Comparison of ENCODE assay signal across 10 cellular contexts in the genomic region with DNA sequence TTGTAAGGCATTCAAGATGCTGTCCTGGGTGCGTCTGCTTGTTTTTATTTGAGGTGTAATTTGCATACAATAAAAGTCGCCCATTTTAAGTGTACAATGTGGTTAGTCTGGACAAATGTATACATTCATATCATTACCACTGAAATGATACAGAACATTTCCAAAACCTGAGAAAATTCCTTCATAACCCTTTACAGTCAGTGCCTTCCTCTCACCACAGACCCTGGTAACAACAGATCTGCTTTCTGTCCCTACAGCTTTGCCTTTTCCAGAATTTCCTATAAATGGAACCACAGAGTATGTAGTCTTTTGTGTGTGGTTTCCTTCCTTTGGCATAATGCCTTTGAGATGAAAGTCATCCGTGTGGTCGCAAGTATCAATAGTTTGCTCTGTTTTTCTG. TPM values are rescaled to one million over a fixed set of nuclear protein-coding genes. Genes with fewer than 3 reads are reported as not detected.
DNase-seq lines count a peak whose midpoint lies in the region; ATAC-seq and TF ChIP-seq lines count a peak whose summit lies in the region.
"Had no signal": no experiment of that assay in that cellular context is flagged by ENCODE, and none has a peak within 500 bp of the region (broad histone marks: within the 10 kb centered on the region; RNA-seq: fewer than 3 reads in every experiment).

No MANE protein-coding gene starts in this region.

- no peak overlapping the region for H3K9ac ChIP-seq in BLaER1

- peaks cover 9 to 26% (median 17%) of the 10 kb centered on the region in 3 donors for H3K4me1 Mint-ChIP-seq in CD8-positive, alpha-beta memory T cell
- H3K4me1 Mint-ChIP-seq in activated naive CD8-positive, alpha-beta T cell treated with anti-CD3 and anti-CD28 coated beads, Interleukin-2, amount 50 U/mL, for 24 hours = peaks cover 17% of the 10 kb centered on the region
- H3K4me1 Mint-ChIP-seq in mesothelial cell of epicardium (peaks cover 6% of the 10 kb centered on the region), Caco-2 (ENCODE audit: low read depth, unreplicated experiment) (peaks cover 16% of the 10 kb centered on the region)
- H3K4me1 Mint-ChIP-seq: WTC11 had no signal

- H3K4me1 ChIP-seq in BLaER1 (peaks cover 34% of the 10 kb centered on the region), testis (no peaks in the 10 kb centered on the region), Caco-2 (peaks cover 14% of the 10 kb centered on the region)
- H3K4me1 ChIP-seq in CD8-positive, alpha-beta memory T cell (ENCODE audit: insufficient read depth, low read length) = no peaks in the 10 kb centered on the region

- no peaks in the 10 kb centered on the region for H3K9me3 ChIP-seq in BLaER1
- H3K9me3 ChIP-seq in CD8-positive, alpha-beta memory T cell (ENCODE audit: low read length) = no peaks in the 10 kb centered on the region
- H3K9me3 ChIP-seq in testis = no peaks in the 10 kb centered on the region
- no peaks in the 10 kb centered on the region for H3K9me3 ChIP-seq in Caco-2
- H3K9me3 ChIP-seq: HAP-1 had no signal

- TF ChIP-seq POLR2A in testis (IDR thresholded peaks at IDR 0.05) = no peak

- DNase-seq in CD8-positive, alpha-beta memory T cell = no peak
- no peak for DNase-seq in activated naive CD8-positive, alpha-beta T cell treated with anti-CD3 and anti-CD28 coated beads, Interleukin-2, amount 50 U/mL, for 24 hours
- DNase-seq in mesothelial cell of epicardium (ENCODE audit: low spot score in 2 of 2, unreplicated experiment in 2 of 2) = no peak
- DNase-seq in testis = no peak
- DNase-seq in Caco-2 = no peak
- no peak for DNase-seq in inferior parietal cortex (ENCODE audit: extremely low spot score)
- DNase-seq: activated CD8-positive, alpha-beta memory T cell treated with anti-CD3 and anti-CD28 coated beads, Interleukin-2, amount 50 U/mL, for 4 hours had no signal

- CTCF ChIA-PET in CD8-positive, alpha-beta memory T cell (lab: Charles Lee) = no interaction called here
- CTCF ChIA-PET in Caco-2 (lab: Charles Lee) = no interaction called here

- peak overlapping the region in 6 of 8 donors; percentile 8 to 55 (median 29) for H3K27ac Mint-ChIP-seq in CD8-positive, alpha-beta memory T cell
- H3K27ac Mint-ChIP-seq in activated naive CD8-positive, alpha-beta T cell treated with anti-CD3 and anti-CD28 coated beads, Interleukin-2, amount 50 U/mL, for 24 hours = peak overlapping the region; percentile 2
- peak overlapping the region; percentile 44 for H3K27ac Mint-ChIP-seq in mesothelial cell of epicardium
- H3K27ac Mint-ChIP-seq in Caco-2 (ENCODE audit: unreplicated experiment) = no peak overlapping the region
- H3K27ac Mint-ChIP-seq: WTC11 had no signal

- no peak for ATAC-seq in activated naive CD8-positive, alpha-beta T cell treated with anti-CD3 and anti-CD28 coated beads, Interleukin-2, amount 50 U/mL, for 24 hours
- ATAC-seq: WTC11 had no signal

- H3K4me3 Mint-ChIP-seq in CD8-positive, alpha-beta memory T cell = no peak overlapping the region
- no peak overlapping the region for H3K4me3 Mint-ChIP-seq in activated naive CD8-positive, alpha-beta T cell treated with anti-CD3 and anti-CD28 coated beads, Interleukin-2, amount 50 U/mL, for 24 hours
- H3K4me3 Mint-ChIP-seq in mesothelial cell of epicardium (no peak overlapping the region), Caco-2 (ENCODE audit: unreplicated experiment) (no peak overlapping the region)
- H3K4me3 Mint-ChIP-seq: WTC11 had no signal

- POLR2A ChIA-PET in CD8-positive, alpha-beta memory T cell (lab: Charles Lee) = no interaction called here
- POLR2A ChIA-PET in Caco-2 (lab: Charles Lee) = interaction anchor here (0.5 kb wide), 1 partner anchor 74 kb away, joined by 3 read pairs; no protein-coding TSS in a partner anchor

- H3K27me3 Mint-ChIP-seq in CD8-positive, alpha-beta memory T cell = peaks cover 0 to 1% of the 10 kb centered on the region in 2 donors
- H3K27me3 Mint-ChIP-seq in activated naive CD8-positive, alpha-beta T cell treated with anti-CD3 and anti-CD28 coated beads, Interleukin-2, amount 50 U/mL, for 24 hours = no peaks in the 10 kb centered on the region
- no peaks in the 10 kb centered on the region for H3K27me3 Mint-ChIP-seq in mesothelial cell of epicardium (ENCODE audit: low read depth)
- H3K27me3 Mint-ChIP-seq in Caco-2 (ENCODE audit: insufficient read depth, unreplicated experiment) = no peaks in the 10 kb centered on the region

- H3K9me3 Mint-ChIP-seq in CD8-positive, alpha-beta memory T cell = no peaks in the 10 kb centered on the region
- H3K9me3 Mint-ChIP-seq in activated naive CD8-positive, alpha-beta T cell treated with anti-CD3 and anti-CD28 coated beads, Interleukin-2, amount 50 U/mL, for 24 hours = no peaks in the 10 kb centered on the region
- no peaks in the 10 kb centered on the region for H3K9me3 Mint-ChIP-seq in mesothelial cell of epicardium
- no peaks in the 10 kb centered on the region for H3K9me3 Mint-ChIP-seq in Caco-2 (ENCODE audit: unreplicated experiment)
- H3K9me3 Mint-ChIP-seq: WTC11 had no signal

- BruUV-seq in Caco-2 (replicated peaks; lab: Mats Ljungman, UMichigan) = no TSS peak

- H3K36me3 ChIP-seq in BLaER1 (peaks cover 46% of the 10 kb centered on the region), testis (ENCODE audit: low read depth, missing control alignments) (no peaks in the 10 kb centered on the region), Caco-2 (ENCODE audit: control insufficient read depth, insufficient read depth, low read length) (no peaks in the 10 kb centered on the region; the same call in 1 of the 2 replicates)
- peaks cover 20% of the 10 kb centered on the region for H3K36me3 ChIP-seq in CD8-positive, alpha-beta memory T cell (ENCODE audit: insufficient read depth, low read length)

- WGBS in testis, 2 donors = 90 to 92% methylated on average over 4 of the region's 4 CpGs

- H3K4me2 ChIP-seq in BLaER1 = peak overlapping the region; percentile 43

- H3K27ac ChIP-seq in BLaER1 (no peak overlapping the region), testis (no peak overlapping the region)
- no peak overlapping the region for H3K27ac ChIP-seq in CD8-positive, alpha-beta memory T cell (ENCODE audit: low read depth, low read length)

- no peaks in the 10 kb centered on the region for H3K27me3 ChIP-seq in BLaER1
- no peaks in the 10 kb centered on the region for H3K27me3 ChIP-seq in CD8-positive, alpha-beta memory T cell (ENCODE audit: insufficient read depth, low read length, poor library complexity, severe bottlenecking)
- H3K27me3 ChIP-seq in testis = no peaks in the 10 kb centered on the region
- no peaks in the 10 kb centered on the region for H3K27me3 ChIP-seq in Caco-2 (replicated peaks; ENCODE audit: control insufficient read depth, insufficient read depth, low read length)

- intact Hi-C loops in testis (cut with DNase I; ENCODE audit: low total_unique reads) = no loop called here
- intact Hi-C loops in Caco-2 (cut with micrococcal nuclease; ENCODE audit: unreplicated experiment) = loop anchor here (2.0 kb wide), 1 partner anchor 46 kb away; the partner anchor contains the start of gene NFU1

- TF ChIP-seq CTCF in mesothelial cell of epicardium (IDR thresholded peaks at IDR 0.05; ENCODE audit: unreplicated experiment) (no peak), testis (IDR thresholded peaks at IDR 0.05) (no peak), Caco-2 (IDR thresholded peaks at IDR 0.05; ENCODE audit: insufficient read depth in 1 of 2, low read depth in 1 of 2, low read length in 1 of 2, severe bottlenecking in 1 of 2, unreplicated experiment in 1 of 2) (no peak)

- H3K36me3 Mint-ChIP-seq in CD8-positive, alpha-beta memory T cell = peaks cover 4 to 79% (median 22%) of the 10 kb centered on the region in 3 donors
- H3K36me3 Mint-ChIP-seq in activated naive CD8-positive, alpha-beta T cell treated with anti-CD3 and anti-CD28 coated beads, Interleukin-2, amount 50 U/mL, for 24 hours (ENCODE audit: low read depth) = peaks cover 12% of the 10 kb centered on the region
- H3K36me3 Mint-ChIP-seq in mesothelial cell of epicardium = peaks cover 25% of the 10 kb centered on the region
- H3K36me3 Mint-ChIP-seq in Caco-2 (ENCODE audit: insufficient read depth, unreplicated experiment) = peaks cover 12% of the 10 kb centered on the region
- H3K36me3 Mint-ChIP-seq: WTC11 had no signal

- H4K20me1 ChIP-seq in BLaER1 = no peaks in the 10 kb centered on the region

- H3K4me3 ChIP-seq in BLaER1 (no peak overlapping the region), testis (no peak overlapping the region), Caco-2 (ENCODE audit: low read depth, low read length) (no peak overlapping the region)
- no peak overlapping the region for H3K4me3 ChIP-seq in CD8-positive, alpha-beta memory T cell (ENCODE audit: low read length)
- H3K4me3 ChIP-seq: HAP-1 had no signal

RNA-seq across cellular contexts. Expression of gene NFU1, which starts 45.8 kb away (rescaled TPM):
- 10 to 100 TPM; 40.4 to 43.2 TPM for total RNA-seq in CD8-positive, alpha-beta memory T cell
- 78.3 TPM for polyA plus RNA-seq in CD8-positive, alpha-beta memory T cell
- total RNA-seq in mesothelial cell of epicardium (31.9 to 35.6 TPM (median 34.7 TPM) in 3 replicates), testis (10 to 100 TPM; 31.8 to 33.1 TPM), Caco-2 (2022) (72.5 and 85.3 TPM in 2 replicates)
- 69.4 TPM for polyA plus RNA-seq in testis (ENCODE audit: insufficient read depth, low read depth, low replicate concordance)
